ENCODE assay signal across 17 cellular contexts in genomic region chr7:85074-85945, GRCh38.
A peak's percentile ranks its signal among the peaks of the same experiment; 100 is the strongest.
DNase-seq lines count a peak whose midpoint lies in the region; ATAC-seq and TF ChIP-seq lines count a peak whose summit lies in the region.
"Had no signal": no experiment of that assay in that cellular context is flagged by ENCODE, and none has a peak within 500 bp of the region (broad histone marks: within the 10 kb centered on the region; RNA-seq: fewer than 3 reads in every experiment).

No MANE protein-coding gene starts in this region.

- no peaks in the 10 kb centered on the region for H3K27me3 Mint-ChIP-seq in activated CD4-positive, alpha-beta T cell treated with anti-CD3 and anti-CD28 coated beads, Interleukin-2, amount 10 ng/mL, durations not matched to agents 24 days and 14 days
- H3K27me3 Mint-ChIP-seq in activated CD4-positive, alpha-beta T cell treated with anti-CD3 and anti-CD28 coated beads for 36 hours: no peaks in the 10 kb centered on the region

- peaks cover 29% of the 10 kb centered on the region for H3K4me1 ChIP-seq in adipocyte (ENCODE audit: control insufficient read depth, insufficient read depth, low read length)
- H3K4me1 ChIP-seq in heart left ventricle: peaks cover 0 to 30% (median 14%) of the 10 kb centered on the region in 12 donors

- peak overlapping the region in 1 of 12 donors; percentile 46 for H3K27ac ChIP-seq in heart left ventricle
- H3K27ac ChIP-seq: A549, esophagus squamous epithelium had no signal

- no peak for ATAC-seq in activated CD4-positive, alpha-beta T cell treated with anti-CD3 and anti-CD28 coated beads for 36 hours
- ATAC-seq in heart left ventricle: peak; percentile 63 to 72 (median 67)
- ATAC-seq in stimulated activated effector memory CD8-positive, alpha-beta T cell treated with anti-CD3 and anti-CD28 coated beads, Interleukin-12 subunit alpha, Interleukin-12 subunit beta, amount 100 ng/mL, for 72 hours: no peak
- ATAC-seq in GM21717 (IDR thresholded peaks at IDR 0.05; ENCODE audit: unreplicated experiment): no peak
- ATAC-seq: A549 had no signal

- no peaks in the 10 kb centered on the region for H3K9me3 Mint-ChIP-seq in activated CD4-positive, alpha-beta T cell treated with anti-CD3 and anti-CD28 coated beads, Interleukin-2, amount 10 ng/mL, durations not matched to agents 24 days and 14 days
- H3K9me3 Mint-ChIP-seq in activated CD4-positive, alpha-beta T cell treated with anti-CD3 and anti-CD28 coated beads for 36 hours (ENCODE audit: low read depth): no peaks in the 10 kb centered on the region
- no peaks in the 10 kb centered on the region for H3K9me3 Mint-ChIP-seq in stimulated activated effector memory CD8-positive, alpha-beta T cell treated with anti-CD3 and anti-CD28 coated beads, Interleukin-12 subunit alpha, Interleukin-12 subunit beta, amount 100 ng/mL, for 72 hours
- H3K9me3 Mint-ChIP-seq: central memory CD8-positive, alpha-beta T cell had no signal

- no peak for TF ChIP-seq POLR2A in heart left ventricle (IDR thresholded peaks at IDR 0.05)

- no peaks in the 10 kb centered on the region for H3K36me3 ChIP-seq in adipocyte (ENCODE audit: control insufficient read depth, insufficient read depth, low read length, severe bottlenecking)
- H3K36me3 ChIP-seq in heart left ventricle: no peaks in the 10 kb centered on the region
- H3K36me3 ChIP-seq: esophagus squamous epithelium had no signal

- H3K27ac Mint-ChIP-seq in activated CD4-positive, alpha-beta T cell treated with anti-CD3 and anti-CD28 coated beads, Interleukin-2, amount 10 ng/mL, durations not matched to agents 24 days and 14 days: peak overlapping the region; percentile 15
- no peak overlapping the region for H3K27ac Mint-ChIP-seq in activated CD4-positive, alpha-beta T cell treated with anti-CD3 and anti-CD28 coated beads for 36 hours
- H3K27ac Mint-ChIP-seq in stimulated activated effector memory CD8-positive, alpha-beta T cell treated with anti-CD3 and anti-CD28 coated beads, Interleukin-12 subunit alpha, Interleukin-12 subunit beta, amount 100 ng/mL, for 72 hours: peak overlapping the region; percentile 2

- no peak overlapping the region for H3K4me3 ChIP-seq in adipocyte (ENCODE audit: low read length)
- H3K4me3 ChIP-seq in heart left ventricle: no peak overlapping the region
- H3K4me3 ChIP-seq: A549, esophagus squamous epithelium had no signal

- H3K9ac ChIP-seq in adipocyte (ENCODE audit: low read length): no peak overlapping the region

- H3K36me3 Mint-ChIP-seq in activated CD4-positive, alpha-beta T cell treated with anti-CD3 and anti-CD28 coated beads, Interleukin-2, amount 10 ng/mL, durations not matched to agents 24 days and 14 days (ENCODE audit: low read depth): no peaks in the 10 kb centered on the region
- no peaks in the 10 kb centered on the region for H3K36me3 Mint-ChIP-seq in activated CD4-positive, alpha-beta T cell treated with anti-CD3 and anti-CD28 coated beads for 36 hours (ENCODE audit: low read depth)
- H3K36me3 Mint-ChIP-seq in stimulated activated effector memory CD8-positive, alpha-beta T cell treated with anti-CD3 and anti-CD28 coated beads, Interleukin-12 subunit alpha, Interleukin-12 subunit beta, amount 100 ng/mL, for 72 hours: no peaks in the 10 kb centered on the region

- no peak overlapping the region for H3K4me3 Mint-ChIP-seq in activated CD4-positive, alpha-beta T cell treated with anti-CD3 and anti-CD28 coated beads, Interleukin-2, amount 10 ng/mL, durations not matched to agents 24 days and 14 days
- no peak overlapping the region for H3K4me3 Mint-ChIP-seq in activated CD4-positive, alpha-beta T cell treated with anti-CD3 and anti-CD28 coated beads for 36 hours
- no peak overlapping the region for H3K4me3 Mint-ChIP-seq in stimulated activated effector memory CD8-positive, alpha-beta T cell treated with anti-CD3 and anti-CD28 coated beads, Interleukin-12 subunit alpha, Interleukin-12 subunit beta, amount 100 ng/mL, for 72 hours
- H3K4me3 Mint-ChIP-seq: central memory CD8-positive, alpha-beta T cell had no signal

- 58 to 77% (median 63%) methylated on average over 18 to 19 of the region's 19 CpGs for WGBS in heart left ventricle, 4 donors

- CTCF ChIA-PET in activated CD4-positive, alpha-beta T cell treated with anti-CD3 and anti-CD28 coated beads for 36 hours (lab: Charles Lee): no interaction called here

- intact Hi-C loops in activated CD4-positive, alpha-beta T cell treated with anti-CD3 and anti-CD28 coated beads, Interleukin-2, amount 10 ng/mL, durations not matched to agents 24 days and 14 days (cut with micrococcal nuclease): no loop called here
- intact Hi-C loops in activated CD4-positive, alpha-beta T cell treated with anti-CD3 and anti-CD28 coated beads for 36 hours (cut with DNase I, micrococcal nuclease): no loop called here
- intact Hi-C loops in heart left ventricle (cut with DNase I): no loop called here

- POLR2A ChIA-PET in activated CD4-positive, alpha-beta T cell treated with anti-CD3 and anti-CD28 coated beads for 36 hours (lab: Charles Lee): no interaction called here

- peaks cover 7% of the 10 kb centered on the region for H3K4me1 Mint-ChIP-seq in activated CD4-positive, alpha-beta T cell treated with anti-CD3 and anti-CD28 coated beads, Interleukin-2, amount 10 ng/mL, durations not matched to agents 24 days and 14 days
- no peaks in the 10 kb centered on the region for H3K4me1 Mint-ChIP-seq in activated CD4-positive, alpha-beta T cell treated with anti-CD3 and anti-CD28 coated beads for 36 hours
- peaks cover 18% of the 10 kb centered on the region for H3K4me1 Mint-ChIP-seq in stimulated activated effector memory CD8-positive, alpha-beta T cell treated with anti-CD3 and anti-CD28 coated beads, Interleukin-12 subunit alpha, Interleukin-12 subunit beta, amount 100 ng/mL, for 72 hours
- H3K4me1 Mint-ChIP-seq: central memory CD8-positive, alpha-beta T cell had no signal

- no peak for TF ChIP-seq CTCF in heart left ventricle (IDR thresholded peaks at IDR 0.05)

- no peak for DNase-seq in activated CD4-positive, alpha-beta T cell treated with anti-CD3 and anti-CD28 coated beads, Interleukin-2, amount 10 ng/mL, durations not matched to agents 24 days and 14 days
- no peak for DNase-seq in activated CD4-positive, alpha-beta T cell treated with anti-CD3 and anti-CD28 coated beads for 36 hours
- peak; percentile 29 for DNase-seq in adipocyte (ENCODE audit: low read depth)
- DNase-seq in heart left ventricle: peak in 3 of 5 donors; percentile 58 to 64 (median 59)
- no peak for DNase-seq in stimulated activated effector memory CD8-positive, alpha-beta T cell treated with anti-CD3 and anti-CD28 coated beads, Interleukin-12 subunit alpha, Interleukin-12 subunit beta, amount 100 ng/mL, for 72 hours (ENCODE audit: low spot score in 2 of 2)
- no peak for DNase-seq in NCI-H1417 (lab: John Stamatoyannopoulos, UW)
- no peak for DNase-seq in ureter (ENCODE audit: low spot score)
- DNase-seq: esophagus squamous epithelium; kidney glomerular epithelial cell; NCI-H2029 treated with DMSO at 0.1 percent for 48 hours; occipital lobe; OCI-M1; stimulated activated CD4-positive, alpha-beta T cell treated with anti-CD3 and anti-CD28 coated beads, Interleukin-2, amount 100 ng/mL, for 48 hours; T-helper 9 cell had no signal

- H3K9me3 ChIP-seq in adipocyte (ENCODE audit: control insufficient read depth, low read length) (no peaks in the 10 kb centered on the region), heart left ventricle (no peaks in the 10 kb centered on the region)
- H3K9me3 ChIP-seq: A549, esophagus squamous epithelium had no signal

- H3K27me3 ChIP-seq in adipocyte (replicated peaks; ENCODE audit: control insufficient read depth, insufficient read depth, low read length) (peaks cover 5% of the 10 kb centered on the region), heart left ventricle (peaks cover 0 to 6% (median 0%) of the 10 kb centered on the region in 9 donors)

Comparison
In these comparisons a context has a peak if more than half of its experiments do, and no peak if none do; other contexts are left out.
1. DNase-seq: peak in adipocyte (single experiment) and heart left ventricle (3 of 5); none in activated CD4-positive, alpha-beta T cell treated with anti-CD3 and anti-CD28 coated beads, Interleukin-2, amount 10 ng/mL, durations not matched to agents 24 days and 14 days (single experiment), activated CD4-positive, alpha-beta T cell treated with anti-CD3 and anti-CD28 coated beads for 36 hours (single experiment), stimulated activated effector memory CD8-positive, alpha-beta T cell treated with anti-CD3 and anti-CD28 coated beads, Interleukin-12 subunit alpha, Interleukin-12 subunit beta, amount 100 ng/mL, for 72 hours (0 of 2), NCI-H1417 (0 of 3) and ureter (single experiment).
2. ATAC-seq: peak in heart left ventricle (4 of 4); none in activated CD4-positive, alpha-beta T cell treated with anti-CD3 and anti-CD28 coated beads for 36 hours (single experiment), stimulated activated effector memory CD8-positive, alpha-beta T cell treated with anti-CD3 and anti-CD28 coated beads, Interleukin-12 subunit alpha, Interleukin-12 subunit beta, amount 100 ng/mL, for 72 hours (single experiment) and GM21717 (single experiment).